7 cellular contexts compared by ENCODE assay signal in genomic region chr1:10400013-10400412, GRCh38. TPM values are rescaled to one million over a fixed set of nuclear protein-coding genes. Genes with fewer than 3 reads are reported as not detected.
DNase-seq lines count a peak whose midpoint lies in the region; ATAC-seq and TF ChIP-seq lines count a peak whose summit lies in the region.

No MANE protein-coding gene starts in this region.

- H3K27me3 Mint-ChIP-seq in activated T-helper 17 cell treated with anti-CD3 and anti-CD28 coated beads, Interleukin-2, amount 50 U/mL, for 72 hours = no peaks in the 10 kb centered on the region
- H3K27me3 Mint-ChIP-seq in stimulated activated naive B cell treated with anti-CD40 and anti-IgM and Interleukin-4, amounts not matched to agents 10 μg/mL and 1 μg/mL and 100 μg/mL, for 72 hours = no peaks in the 10 kb centered on the region

- peaks cover 10% of the 10 kb centered on the region for H3K4me1 Mint-ChIP-seq in activated T-helper 17 cell treated with anti-CD3 and anti-CD28 coated beads, Interleukin-2, amount 50 U/mL, for 72 hours
- peaks cover 7 to 30% of the 10 kb centered on the region in 2 donors for H3K4me1 Mint-ChIP-seq in stimulated activated naive B cell treated with anti-CD40 and anti-IgM and Interleukin-4, amounts not matched to agents 10 μg/mL and 1 μg/mL and 100 μg/mL, for 72 hours

- H3K4me3 ChIP-seq in HL-60 (replicated peaks; ENCODE audit: insufficient read depth, low read length) (peak overlapping the region; percentile 62), iPS-18c (ENCODE audit: insufficient read depth, low read depth, low read length) (peak overlapping the region; percentile 85)

- H3K4me3 Mint-ChIP-seq in activated T-helper 17 cell treated with anti-CD3 and anti-CD28 coated beads, Interleukin-2, amount 50 U/mL, for 72 hours = peak overlapping the region; percentile 88
- H3K4me3 Mint-ChIP-seq in stimulated activated naive B cell treated with anti-CD40 and anti-IgM and Interleukin-4, amounts not matched to agents 10 μg/mL and 1 μg/mL and 100 μg/mL, for 72 hours = peak overlapping the region; percentile 88 to 94

- peak overlapping the region; percentile 95 for H3K27ac ChIP-seq in HL-60 (replicated peaks)

- no peaks in the 10 kb centered on the region for H3K27me3 ChIP-seq in HL-60 (ENCODE audit: insufficient read depth, poor library complexity, severe bottlenecking)

- peaks cover 43% of the 10 kb centered on the region for H3K36me3 Mint-ChIP-seq in activated T-helper 17 cell treated with anti-CD3 and anti-CD28 coated beads, Interleukin-2, amount 50 U/mL, for 72 hours (ENCODE audit: low read depth)
- peaks cover 18 to 38% of the 10 kb centered on the region in 2 donors for H3K36me3 Mint-ChIP-seq in stimulated activated naive B cell treated with anti-CD40 and anti-IgM and Interleukin-4, amounts not matched to agents 10 μg/mL and 1 μg/mL and 100 μg/mL, for 72 hours

- peaks cover 2% of the 10 kb centered on the region for H3K9me3 ChIP-seq in iPS-18c (ENCODE audit: control insufficient read depth, insufficient read depth, low read length)

- DNase-seq in HL-60 (ENCODE audit: low read depth in 1 of 2, low spot score in 1 of 2) = no peak
- DNase-seq in stimulated activated naive B cell treated with anti-CD40 and anti-IgM and Interleukin-4, amounts not matched to agents 10 μg/mL and 1 μg/mL and 100 μg/mL, for 72 hours = no peak
- DNase-seq in NCI-H2171 treated with DMSO at 0.1 percent for 48 hours (lab: John Stamatoyannopoulos, UW) = no peak
- no peak for DNase-seq in COR-L47 (lab: John Stamatoyannopoulos, UW)

- ATAC-seq in activated T-helper 17 cell treated with anti-CD3 and anti-CD28 coated beads, Interleukin-2, amount 50 U/mL, for 72 hours (replicated peaks) = no peak
- no peak for ATAC-seq in stimulated activated naive B cell treated with anti-CD40 and anti-IgM and Interleukin-4, amounts not matched to agents 10 μg/mL and 1 μg/mL and 100 μg/mL, for 72 hours (replicated peaks)
- ATAC-seq in GM21447 (IDR thresholded peaks at IDR 0.05; ENCODE audit: unreplicated experiment) = no peak

- TF ChIP-seq CTCF in HL-60 (IDR thresholded peaks at IDR 0.05; ENCODE audit: insufficient read depth, low read length) = no peak

- H3K27ac Mint-ChIP-seq in activated T-helper 17 cell treated with anti-CD3 and anti-CD28 coated beads, Interleukin-2, amount 50 U/mL, for 72 hours = peak overlapping the region; percentile 26
- H3K27ac Mint-ChIP-seq in stimulated activated naive B cell treated with anti-CD40 and anti-IgM and Interleukin-4, amounts not matched to agents 10 μg/mL and 1 μg/mL and 100 μg/mL, for 72 hours = peak overlapping the region; percentile 89

- no peaks in the 10 kb centered on the region for H3K9me3 Mint-ChIP-seq in activated T-helper 17 cell treated with anti-CD3 and anti-CD28 coated beads, Interleukin-2, amount 50 U/mL, for 72 hours
- no peaks in the 10 kb centered on the region for H3K9me3 Mint-ChIP-seq in stimulated activated naive B cell treated with anti-CD40 and anti-IgM and Interleukin-4, amounts not matched to agents 10 μg/mL and 1 μg/mL and 100 μg/mL, for 72 hours

RNA-seq across cellular contexts. Expression of gene PGD, which starts 1.1 kb away (rescaled TPM):
- 10 to 100 TPM; 24.8 to 86.0 TPM for total RNA-seq in activated T-helper 17 cell treated with anti-CD3 and anti-CD28 coated beads, Interleukin-2, amount 50 U/mL, for 72 hours

RNA-seq across cellular contexts. Expression of gene CENPS, which starts 30.2 kb away (rescaled TPM):
- 10 to 100 TPM in 1 of 2 donors, 1 to 10 TPM in 1; 7.2 to 13.7 TPM for total RNA-seq in activated T-helper 17 cell treated with anti-CD3 and anti-CD28 coated beads, Interleukin-2, amount 50 U/mL, for 72 hours

RNA-seq across cellular contexts. Expression of gene CORT, which starts 49.8 kb away (rescaled TPM):
- under 1 TPM in 1 of 2 donors, not detected in 1; 0.24 TPM for total RNA-seq in activated T-helper 17 cell treated with anti-CD3 and anti-CD28 coated beads, Interleukin-2, amount 50 U/mL, for 72 hours
